Comparison of ENCODE assay signal across 12 cellular contexts in genomic region chr1:15206418-15207030, GRCh38. TPM values are rescaled to one million over a fixed set of nuclear protein-coding genes. Genes with fewer than 3 reads are reported as not detected.
DNase-seq lines count a peak whose midpoint lies in the region; ATAC-seq and TF ChIP-seq lines count a peak whose summit lies in the region.
"Had no signal": no experiment of that assay in that cellular context is flagged by ENCODE, and none has a peak within 500 bp of the region (broad histone marks: within the 10 kb centered on the region; RNA-seq: fewer than 3 reads in every experiment).

No MANE protein-coding gene starts in this region.

- no peaks in the 10 kb centered on the region for H3K9me3 Mint-ChIP-seq in brain

- TF ChIP-seq CTCF in cardiac muscle cell (IDR thresholded peaks at IDR 0.05; ENCODE audit: low read depth, low read length) = no peak
- no peak for TF ChIP-seq CTCF in brain (conservative IDR thresholded peaks at IDR 0.05)

- peaks cover 5% of the 10 kb centered on the region for H3K27me3 Mint-ChIP-seq in brain

- peak overlapping the region; percentile 37 to 78 (median 63) for H3K4me3 Mint-ChIP-seq in brain
- H3K4me3 Mint-ChIP-seq: IgD-negative memory B cell had no signal

- no peak for ATAC-seq in left ventricle myocardium superior
- no peak for ATAC-seq in aorta (ENCODE audit: low FRiP score)

- no peak for DNase-seq in cardiac muscle cell (ENCODE audit: low read depth in 1 of 2, low spot score in 1 of 2)
- DNase-seq in left ventricle myocardium superior = no peak
- peak; percentile 88 for DNase-seq in kidney tubule cell (ENCODE audit: low spot score)
- DNase-seq in aorta = peak; percentile 26 to 62
- DNase-seq in stimulated activated naive CD4-positive, alpha-beta T cell treated with Interleukin-2 at 50 U/mL for 16 hours (lab: John Stamatoyannopoulos, UW) = no peak
- no peak for DNase-seq in NCI-H2227 (lab: John Stamatoyannopoulos, UW; ENCODE audit: unreplicated experiment)
- DNase-seq in activated CD8-positive, alpha-beta memory T cell treated with anti-CD3 and anti-CD28 coated beads, Interleukin-2, amount 50 U/mL, for 4 hours = no peak
- DNase-seq: left lung, NCI-H2029 had no signal

- H3K4me1 ChIP-seq in cardiac muscle cell (ENCODE audit: low read depth) (peaks cover 44% of the 10 kb centered on the region), aorta (ENCODE audit: control insufficient read depth in 1 of 2, insufficient read depth in 2 of 2, low read length in 2 of 2) (peaks cover 2 to 7% of the 10 kb centered on the region in 2 donors)

- H3K27ac ChIP-seq in cardiac muscle cell (peak overlapping the region; percentile 96), aorta (ENCODE audit: low read depth in 1 of 2, low read length in 2 of 2) (peak overlapping the region in 1 of 2 donors; percentile 41)
- H3K27ac ChIP-seq: left lung, ovary had no signal

- H3K4me3 ChIP-seq in cardiac muscle cell = no peak overlapping the region
- H3K4me3 ChIP-seq in aorta (ENCODE audit: low read length in 2 of 2) = no peak overlapping the region
- H3K4me3 ChIP-seq: left lung, ovary had no signal

- H3K9me3 ChIP-seq in cardiac muscle cell (ENCODE audit: low read depth) (no peaks in the 10 kb centered on the region), aorta (ENCODE audit: control insufficient read depth, low read length) (no peaks in the 10 kb centered on the region)
- H3K9me3 ChIP-seq: left lung, ovary had no signal

- H3K4me1 Mint-ChIP-seq in brain = peaks cover 32% of the 10 kb centered on the region
- H3K4me1 Mint-ChIP-seq: IgD-negative memory B cell had no signal

- no peaks in the 10 kb centered on the region for H3K36me3 Mint-ChIP-seq in brain
- H3K36me3 Mint-ChIP-seq: IgD-negative memory B cell had no signal

- H3K27me3 ChIP-seq in cardiac muscle cell = no peaks in the 10 kb centered on the region
- no peaks in the 10 kb centered on the region for H3K27me3 ChIP-seq in aorta (ENCODE audit: control insufficient read depth in 1 of 2, insufficient read depth in 2 of 2, low read length in 1 of 2)
- H3K27me3 ChIP-seq: left lung, ovary had no signal

- H3K27ac Mint-ChIP-seq in brain = peak overlapping the region; percentile 33 to 97 (median 93)
- H3K27ac Mint-ChIP-seq: IgD-negative memory B cell had no signal

- no peaks in the 10 kb centered on the region for H3K36me3 ChIP-seq in cardiac muscle cell
- H3K36me3 ChIP-seq in aorta (ENCODE audit: control insufficient read depth in 1 of 2, insufficient read depth in 2 of 2, low read length in 1 of 2) = no peaks in the 10 kb centered on the region
- H3K36me3 ChIP-seq: left lung, ovary had no signal

- intact Hi-C loops in left ventricle myocardium superior (cut with micrococcal nuclease) (no loop called here), aorta (cut with DNase I) (loop anchor here in 1 of 2 donors (5.0 kb wide), 1 partner anchor 49 kb away; no protein-coding TSS in a partner anchor)

- WGBS in aorta, 2 donors = 35 to 45% methylated on average over 8 of the region's 8 CpGs

RNA-seq across cellular contexts. Expression of gene FHAD1, which starts 40.5 kb away (rescaled TPM):
- total RNA-seq in cardiac muscle cell (0.53 and 0.74 TPM in 2 replicates), left ventricle myocardium superior (not detected), aorta (1 to 10 TPM in 1 of 2 donors, under 1 TPM in 1; 0.32 to 2.7 TPM)
- polyA plus RNA-seq in cardiac muscle cell (0.24 and 3.5 TPM in 2 replicates), brain (ENCODE audit: insufficient read depth, low read depth, low replicate concordance) (1.4 TPM), aorta (under 1 TPM in 1 of 2 donors, not detected in 1; 0.03 TPM)
- polyA plus RNA-seq: IgD-negative memory B cell had no signal

RNA-seq across cellular contexts. Expression of gene TMEM51, which starts 53.0 kb away (rescaled TPM):
- total RNA-seq in cardiac muscle cell (32.7 and 40.9 TPM in 2 replicates), left ventricle myocardium superior (4.9 TPM), aorta (1 to 10 TPM; 5.1 to 8.8 TPM)
- polyA plus RNA-seq in cardiac muscle cell (21.3 and 23.8 TPM in 2 replicates), brain (ENCODE audit: insufficient read depth, low read depth, low replicate concordance) (8.8 TPM), aorta (1 to 10 TPM; 1.3 to 4.1 TPM)
- polyA plus RNA-seq: IgD-negative memory B cell had no signal

Comparison
In these comparisons a context has a peak if more than half of its experiments do, and no peak if none do; other contexts are left out.
1. DNase-seq: peak in kidney tubule cell (single experiment) and aorta (2 of 2); none in cardiac muscle cell (0 of 2), left ventricle myocardium superior (single experiment), stimulated activated naive CD4-positive, alpha-beta T cell treated with Interleukin-2 at 50 U/mL for 16 hours (single experiment), NCI-H2227 (single experiment) and activated CD8-positive, alpha-beta memory T cell treated with anti-CD3 and anti-CD28 coated beads, Interleukin-2, amount 50 U/mL, for 4 hours (single experiment).